Comparison of ENCODE assay signal across 8 cellular contexts in genomic region chr16:1494129-1494640, GRCh38. TPM values are rescaled to one million over a fixed set of nuclear protein-coding genes. Genes with fewer than 3 reads are reported as not detected.
DNase-seq lines count a peak whose midpoint lies in the region; ATAC-seq and TF ChIP-seq lines count a peak whose summit lies in the region.

No MANE protein-coding gene starts in this region.

- no peak overlapping the region for H3K23ac ChIP-seq in mesenchymal stem cell (ENCODE audit: low read length in 2 of 2)

- no peak overlapping the region for H2AK5ac ChIP-seq in mesenchymal stem cell (ENCODE audit: low read length, severe bottlenecking)

- H4K91ac ChIP-seq in mesenchymal stem cell (ENCODE audit: low read length), result peak overlapping the region; percentile 43

- H3K27ac Mint-ChIP-seq in T-helper 1 cell treated with Interleukin-12 subunit alpha and Interleukin-12 subunit beta and Interleukin-4 antibody, amounts not matched to agents 30 μg/mL and 1 μg/mL, for 36 hours, result no peak overlapping the region

- intact Hi-C loops in dorsolateral prefrontal cortex (cut with DNase I), result loop anchor here in 1 of 2 donors (5.0 kb wide), 2 partner anchors 118 to 278 kb away; partner anchors contain the start of genes CRAMP1, EME2, IFT140 and MRPS34
- intact Hi-C loops in uterus (cut with DNase I; ENCODE audit: low total_unique reads), result no loop called here

- H3K27ac ChIP-seq in OCI-LY1 (ENCODE audit: low read depth, low read length, poor library complexity, severe bottlenecking), result no peak overlapping the region
- peak overlapping the region in 7 of 59 donors; percentile 44 to 93 (median 85) for H3K27ac ChIP-seq in dorsolateral prefrontal cortex
- no peak overlapping the region for H3K27ac ChIP-seq in mesenchymal stem cell (ENCODE audit: low read length, poor library complexity, severe bottlenecking)
- peak overlapping the region; percentile 74 to 90 for H3K27ac ChIP-seq in uterus

- H3K4me3 ChIP-seq in OCI-LY1 (ENCODE audit: low read depth, low read length, poor library complexity, severe bottlenecking) (peak overlapping the region; percentile 82), dorsolateral prefrontal cortex (peak overlapping the region; percentile 58 to 95 (median 81)), mesenchymal stem cell (ENCODE audit: insufficient read depth in 1 of 2, low read depth in 1 of 2, low read length in 2 of 2) (peak overlapping the region; percentile 80 to 91), uterus (peak overlapping the region; percentile 64 to 65)

- H2BK120ac ChIP-seq in mesenchymal stem cell (ENCODE audit: low read depth, low read length), result no peak overlapping the region

- peak overlapping the region; percentile 85 for H3K4me3 Mint-ChIP-seq in T-helper 1 cell treated with Interleukin-12 subunit alpha and Interleukin-12 subunit beta and Interleukin-4 antibody, amounts not matched to agents 30 μg/mL and 1 μg/mL, for 36 hours

- no peak overlapping the region for H3K14ac ChIP-seq in mesenchymal stem cell (ENCODE audit: low read length in 2 of 2)

- no peak overlapping the region for H2BK5ac ChIP-seq in mesenchymal stem cell (ENCODE audit: low read depth, low read length, poor library complexity, severe bottlenecking)

- H3K27me3 ChIP-seq in OCI-LY1 (ENCODE audit: insufficient read depth, low read length) (no peaks in the 10 kb centered on the region), dorsolateral prefrontal cortex (no peaks in the 10 kb centered on the region), mesenchymal stem cell (ENCODE audit: control insufficient read depth in 1 of 2, insufficient read depth in 1 of 2, low read length in 2 of 2) (no peaks in the 10 kb centered on the region), uterus (no peaks in the 10 kb centered on the region)

- H4K8ac ChIP-seq in mesenchymal stem cell (ENCODE audit: low read length), result peak overlapping the region; percentile 56

- no peaks in the 10 kb centered on the region for H3K27me3 Mint-ChIP-seq in T-helper 1 cell treated with Interleukin-12 subunit alpha and Interleukin-12 subunit beta and Interleukin-4 antibody, amounts not matched to agents 30 μg/mL and 1 μg/mL, for 36 hours (ENCODE audit: low read depth)

- no peak for ATAC-seq in HG03108 (IDR thresholded peaks at IDR 0.05; ENCODE audit: unreplicated experiment)

- DNase-seq in T-helper 1 cell, result no peak
- DNase-seq in dorsolateral prefrontal cortex, result peak in 2 of 10 donors; percentile 41 to 46
- DNase-seq in mesenchymal stem cell, result peak; percentile 80
- DNase-seq in uterus, result peak in 1 of 2 donors; percentile 62
- DNase-seq in AML-193 (lab: John Stamatoyannopoulos, UW), result no peak

- TF ChIP-seq POLR2A in uterus (IDR thresholded peaks at IDR 0.05), result no peak

- H3K36me3 ChIP-seq in OCI-LY1 (ENCODE audit: insufficient read depth, low read length) (peaks cover 31% of the 10 kb centered on the region), mesenchymal stem cell (ENCODE audit: control insufficient read depth in 1 of 2, insufficient read depth in 2 of 2, low read depth in 1 of 2, low read length in 2 of 2) (peaks cover 36 to 41% of the 10 kb centered on the region in 2 experiments), uterus (no peaks in the 10 kb centered on the region)

- H3K4me1 Mint-ChIP-seq in T-helper 1 cell treated with Interleukin-12 subunit alpha and Interleukin-12 subunit beta and Interleukin-4 antibody, amounts not matched to agents 30 μg/mL and 1 μg/mL, for 36 hours (ENCODE audit: low read depth), result peaks cover 10% of the 10 kb centered on the region

- 39% methylated on average over 24 of the region's 25 CpGs for WGBS in mesenchymal stem cell

- no peaks in the 10 kb centered on the region for H4K20me1 ChIP-seq in OCI-LY1 (ENCODE audit: insufficient read depth, low read length)

- H3K4ac ChIP-seq in mesenchymal stem cell (ENCODE audit: low read depth in 1 of 2, low read length in 2 of 2), result no peak overlapping the region

- H3K9me2 ChIP-seq in OCI-LY1 (ENCODE audit: low read depth, low read length), result no peaks in the 10 kb centered on the region

- H3K9me3 ChIP-seq in OCI-LY1 (ENCODE audit: low read length) (no peaks in the 10 kb centered on the region), mesenchymal stem cell (ENCODE audit: control insufficient read depth, low read length) (no peaks in the 10 kb centered on the region), uterus (no peaks in the 10 kb centered on the region)

- H3K4me2 ChIP-seq in OCI-LY1 (ENCODE audit: low read length) (peak overlapping the region; percentile 85), mesenchymal stem cell (ENCODE audit: low read length, poor library complexity, severe bottlenecking) (peak overlapping the region; percentile 97)

- no peak overlapping the region for H2AFZ ChIP-seq in OCI-LY1 (ENCODE audit: low read length)
- no peak overlapping the region for H2AFZ ChIP-seq in mesenchymal stem cell (ENCODE audit: low read depth, low read length)

- H3K9ac ChIP-seq in OCI-LY1 (ENCODE audit: low read length) (peak overlapping the region; percentile 80), mesenchymal stem cell (ENCODE audit: low read length) (peak overlapping the region; percentile 89)

- no peak overlapping the region for H2BK15ac ChIP-seq in mesenchymal stem cell (ENCODE audit: low read depth, poor library complexity, severe bottlenecking)

- H3K4me1 ChIP-seq in OCI-LY1 (ENCODE audit: insufficient read depth, low read length, severe bottlenecking) (peaks cover 18% of the 10 kb centered on the region), mesenchymal stem cell (ENCODE audit: control insufficient read depth, insufficient read depth, low read depth, low read length) (peaks cover 18% of the 10 kb centered on the region), uterus (peaks cover 0 to 6% of the 10 kb centered on the region in 2 donors)

- H3K18ac ChIP-seq in mesenchymal stem cell (ENCODE audit: low read depth in 1 of 2, low read length in 2 of 2), result peak overlapping the region in 1 of 2 experiments; percentile 37

- H3K9me3 Mint-ChIP-seq in T-helper 1 cell treated with Interleukin-12 subunit alpha and Interleukin-12 subunit beta and Interleukin-4 antibody, amounts not matched to agents 30 μg/mL and 1 μg/mL, for 36 hours, result no peaks in the 10 kb centered on the region

- H3K36me3 Mint-ChIP-seq in T-helper 1 cell treated with Interleukin-12 subunit alpha and Interleukin-12 subunit beta and Interleukin-4 antibody, amounts not matched to agents 30 μg/mL and 1 μg/mL, for 36 hours (ENCODE audit: low read depth), result peaks cover 7% of the 10 kb centered on the region

- no peaks in the 10 kb centered on the region for H3K79me2 ChIP-seq in OCI-LY1 (ENCODE audit: insufficient read depth, low read length)

- H3K79me1 ChIP-seq in mesenchymal stem cell (replicated peaks; ENCODE audit: low read length, poor library complexity, severe bottlenecking), result peaks cover 33% of the 10 kb centered on the region

- peak; percentile 15; the same call in 1 of the 2 replicates for TF ChIP-seq CTCF in OCI-LY1 (IDR thresholded peaks at IDR 0.05; ENCODE audit: low read length)
- peak in 31 of 56 donors; percentile 9 to 46 (median 25) for TF ChIP-seq CTCF in dorsolateral prefrontal cortex (IDR thresholded peaks at IDR 0.05 in 54 of 56, conservative IDR thresholded peaks at IDR 0.05 in 2 of 56; ENCODE audit: low read depth in 1 of 56, partially characterized antibody in 56 of 56)
- TF ChIP-seq CTCF in uterus (IDR thresholded peaks at IDR 0.05), result peak; percentile 17 to 61 (median 48)

- H3F3A ChIP-seq in OCI-LY1 (ENCODE audit: insufficient read depth, low read length), result no peaks in the 10 kb centered on the region

- H2BK12ac ChIP-seq in mesenchymal stem cell (ENCODE audit: low read length in 2 of 2), result no peak overlapping the region

RNA-seq across cellular contexts. Expression of gene TELO2, which starts 1.0 kb away (rescaled TPM):
- 10 to 100 TPM; 21.6 to 46.8 (median 31.5) TPM for total RNA-seq in dorsolateral prefrontal cortex
- 10.0 TPM for polyA plus RNA-seq in mesenchymal stem cell (2013, experiment 1 of 2)
- polyA plus RNA-seq in mesenchymal stem cell (2013, experiment 2 of 2), result 10.2 TPM
- 10 to 100 TPM in 3 of 4 donors, 1 to 10 TPM in 1; 4.9 to 59.1 (median 39.0) TPM for total RNA-seq in uterus

RNA-seq across cellular contexts. Expression of gene PTX4, which starts 5.4 kb away (rescaled TPM):
- total RNA-seq in dorsolateral prefrontal cortex (under 1 TPM in 21 of 120 experiments, not detected in 99; 0.29 to 0.85 (median 0.53) TPM), uterus (under 1 TPM in 2 of 4 donors, not detected in 2; 0.28 to 0.52 TPM)
- not detected for polyA plus RNA-seq in mesenchymal stem cell (2013, experiment 1 of 2)
- polyA plus RNA-seq in mesenchymal stem cell (2013, experiment 2 of 2), result not detected

RNA-seq across cellular contexts. Expression of gene CLCN7, which starts 19.4 kb away (rescaled TPM):
- 100 to 1,000 TPM in 99 of 120 experiments, 10 to 100 TPM in 21; 75.5 to 169 (median 114) TPM for total RNA-seq in dorsolateral prefrontal cortex
- polyA plus RNA-seq in mesenchymal stem cell (2013, experiment 1 of 2), result 91.3 TPM
- 88.2 TPM for polyA plus RNA-seq in mesenchymal stem cell (2013, experiment 2 of 2)
- 100 to 1,000 TPM in 1 of 4 donors, 10 to 100 TPM in 3; 21.5 to 145 (median 57.2) TPM for total RNA-seq in uterus

RNA-seq across cellular contexts. Expression of gene TMEM204, which starts 39.3 kb away (rescaled TPM):
- total RNA-seq in dorsolateral prefrontal cortex (10 to 100 TPM in 14 of 120 experiments, 1 to 10 TPM in 106; 2.6 to 24.9 (median 7.0) TPM), uterus (10 to 100 TPM; 24.8 to 45.3 (median 39.3) TPM)
- polyA plus RNA-seq in mesenchymal stem cell (2013, experiment 1 of 2), result 12.5 TPM
- 13.0 TPM for polyA plus RNA-seq in mesenchymal stem cell (2013, experiment 2 of 2)

RNA-seq across cellular contexts. Expression of gene CCDC154, which starts 49.8 kb away (rescaled TPM):
- total RNA-seq in dorsolateral prefrontal cortex (10 to 100 TPM in 7 of 120 experiments, 1 to 10 TPM in 113; 1.0 to 15.2 (median 5.1) TPM), uterus (1 to 10 TPM in 1 of 4 donors, under 1 TPM in 2, not detected in 1; 0.48 to 5.3 (median 0.51) TPM)
- polyA plus RNA-seq in mesenchymal stem cell (2013, experiment 1 of 2), result 0.32 TPM
- 0.26 TPM for polyA plus RNA-seq in mesenchymal stem cell (2013, experiment 2 of 2)

Comparison
In these comparisons a context has a peak if more than half of its experiments do, and no peak if none do; other contexts are left out.
1. H3K27ac ChIP-seq: peak in uterus (2 of 2); none in OCI-LY1 (single experiment) and mesenchymal stem cell (single experiment).
2. Peak in every context shown above with its lines, with median percentiles within 50 percentile points of each other: H3K4me3 ChIP-seq and CTCF ChIP-seq.